ENCODE assay signal across 18 cellular contexts in the genomic region with DNA sequence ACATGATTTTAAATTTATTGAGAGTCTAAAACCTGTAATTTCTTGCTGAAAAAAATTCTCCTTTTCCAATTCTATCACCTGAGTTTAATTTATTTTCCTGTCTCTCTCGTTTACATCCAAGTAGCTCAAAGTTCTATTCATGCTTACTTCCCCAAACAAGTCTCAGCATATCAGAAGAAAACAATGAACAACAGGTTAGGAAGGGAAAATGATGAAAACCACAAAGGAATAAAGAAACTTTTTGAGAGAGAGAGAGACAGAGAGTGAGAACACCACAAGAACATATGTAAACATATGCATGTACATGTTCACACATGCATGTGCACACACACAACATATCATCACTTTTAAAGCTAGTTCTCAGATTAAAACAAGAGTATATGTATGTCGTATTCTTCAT.
"Had no signal": no experiment of that assay in that cellular context is flagged by ENCODE, and none has a peak within 500 bp of the region (broad histone marks: within the 10 kb centered on the region; RNA-seq: fewer than 3 reads in every experiment).

No MANE protein-coding gene starts in this region.

- ATAC-seq: heart left ventricle; natural killer cell; stimulated activated naive B cell treated with anti-CD40 and anti-IgM and Interleukin-4, amounts not matched to agents 10 μg/mL and 1 μg/mL and 100 μg/mL, for 72 hours; stimulated activated naive CD8-positive, alpha-beta T cell treated with anti-CD3 and anti-CD28 coated beads, Interleukin-15, amount 100 ng/mL, for 72 hours had no signal

- H3K4me3 Mint-ChIP-seq: natural killer cell; neural crest cell; stimulated activated naive B cell treated with anti-CD40 and anti-IgM and Interleukin-4, amounts not matched to agents 10 μg/mL and 1 μg/mL and 100 μg/mL, for 72 hours; stimulated activated naive CD8-positive, alpha-beta T cell treated with anti-CD3 and anti-CD28 coated beads, Interleukin-15, amount 100 ng/mL, for 72 hours had no signal

- H3K27ac ChIP-seq: heart left ventricle, right atrium auricular region, sigmoid colon, skin epidermis, testis, transverse colon had no signal

- DNase-seq: effector memory CD4-positive, alpha-beta T cell; erythroblast; foreskin melanocyte; heart left ventricle; hippocampal formation; kidney glomerular epithelial cell; natural killer cell; posterior cingulate gyrus; sigmoid colon; stimulated activated CD4-positive, alpha-beta T cell treated with anti-CD3 and anti-CD28 coated beads, Interleukin-2, amount 100 ng/mL, for 24 hours; stimulated activated CD4-positive, alpha-beta T cell treated with anti-CD3 and anti-CD28 coated beads, Interleukin-4, amount 100 ng/mL, for 4 hours; stimulated activated naive B cell treated with anti-CD40 and anti-IgM and Interleukin-4, amounts not matched to agents 10 μg/mL and 1 μg/mL and 100 μg/mL, for 72 hours; stimulated activated naive CD8-positive, alpha-beta T cell treated with anti-CD3 and anti-CD28 coated beads, Interleukin-15, amount 100 ng/mL, for 72 hours; testis; transverse colon had no signal

- H3K27me3 Mint-ChIP-seq: stimulated activated naive B cell treated with anti-CD40 and anti-IgM and Interleukin-4, amounts not matched to agents 10 μg/mL and 1 μg/mL and 100 μg/mL, for 72 hours; stimulated activated naive CD8-positive, alpha-beta T cell treated with anti-CD3 and anti-CD28 coated beads, Interleukin-15, amount 100 ng/mL, for 72 hours had no signal

- H3K27ac Mint-ChIP-seq: stimulated activated naive B cell treated with anti-CD40 and anti-IgM and Interleukin-4, amounts not matched to agents 10 μg/mL and 1 μg/mL and 100 μg/mL, for 72 hours; stimulated activated naive CD8-positive, alpha-beta T cell treated with anti-CD3 and anti-CD28 coated beads, Interleukin-15, amount 100 ng/mL, for 72 hours had no signal

- H3K9me3 Mint-ChIP-seq: natural killer cell; neural crest cell; stimulated activated naive B cell treated with anti-CD40 and anti-IgM and Interleukin-4, amounts not matched to agents 10 μg/mL and 1 μg/mL and 100 μg/mL, for 72 hours; stimulated activated naive CD8-positive, alpha-beta T cell treated with anti-CD3 and anti-CD28 coated beads, Interleukin-15, amount 100 ng/mL, for 72 hours had no signal
